In the genomic region with DNA sequence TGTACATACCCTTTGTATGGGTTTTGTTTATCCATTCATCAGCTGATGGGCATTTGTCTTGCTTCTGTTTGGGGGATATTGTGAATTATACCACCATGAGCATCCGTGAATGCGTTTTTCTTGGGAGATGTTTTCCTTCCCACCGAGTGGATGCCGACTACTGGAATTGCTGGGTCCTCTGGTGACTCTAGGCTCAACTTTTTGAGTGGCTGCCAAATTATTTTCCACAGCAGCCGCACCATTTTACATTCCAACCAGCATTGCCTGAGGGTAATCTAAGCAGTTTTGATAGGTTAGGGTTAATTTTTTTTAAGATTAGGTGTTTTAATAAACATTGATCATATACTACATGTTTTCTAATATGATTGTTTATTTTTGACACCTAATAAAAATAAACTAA, we compare ENCODE assay signal across 19 cellular contexts.
"Had no signal": no experiment of that assay in that cellular context is flagged by ENCODE, and none has a peak within 500 bp of the region (broad histone marks: within the 10 kb centered on the region; RNA-seq: fewer than 3 reads in every experiment).

No MANE protein-coding gene starts in this region.

- ATAC-seq: effector memory CD8-positive, alpha-beta T cell; gastrocnemius medialis; left ventricle myocardium superior; natural killer cell treated with Interleukin-12 subunit alpha and Interleukin-12 subunit beta and Interleukin-15 and Interleukin-18, amount 100 ng/mL, for 72 hours; sciatic nerve; stimulated activated memory B cell treated with anti-CD40 and anti-IgM and Interleukin-4, amounts not matched to agents 10 μg/mL and 1 μg/mL and 100 μg/mL, for 72 hours; stimulated activated naive CD8-positive, alpha-beta T cell treated with anti-CD3 and anti-CD28 coated beads, Interleukin-15, Interleukin-2, amounts not matched to agents 100 U/mL and 50 U/mL, for 24 hours had no signal

- H3K27ac ChIP-seq: coronary artery, neutrophil, prostate gland, right atrium auricular region, testis, tibial artery had no signal

- H3K9me3 ChIP-seq: gastrocnemius medialis, neutrophil, prostate gland, right atrium auricular region, testis, tibial artery, uterus had no signal

- H3K27me3 ChIP-seq: gastrocnemius medialis, neutrophil, right atrium auricular region, testis, tibial artery, uterus had no signal

- H3K4me1 ChIP-seq: gastrocnemius medialis, prostate gland, right atrium auricular region, testis, tibial artery, uterus had no signal

- DNase-seq: effector memory CD8-positive, alpha-beta T cell; gastrocnemius medialis; head of caudate nucleus; left ventricle myocardium superior; naive B cell; stimulated activated CD4-positive, alpha-beta T cell treated with anti-CD3 and anti-CD28 coated beads, Interleukin-4, amount 100 ng/mL, for 4 hours; stimulated activated naive CD8-positive, alpha-beta T cell treated with anti-CD3 and anti-CD28 coated beads, Interleukin-15, Interleukin-2, amounts not matched to agents 100 U/mL and 50 U/mL, for 24 hours; substantia nigra; testis; tibial artery had no signal

- H3K4me3 ChIP-seq: coronary artery, gastrocnemius medialis, lung, prostate gland, right atrium auricular region, testis, tibial artery, uterus had no signal

- H3K36me3 ChIP-seq: gastrocnemius medialis, neutrophil, prostate gland, right atrium auricular region, tibial artery, uterus had no signal
